Comparison of ENCODE assay signal across 2 cellular contexts in genomic region chr13:41053384-41053826, GRCh38.
TF ChIP-seq lines count a peak whose summit lies in the region.

No MANE protein-coding gene starts in this region.

TF ChIP-seq in GM12878, 131 proteins besides CTCF, POLR2A, EP300 and RAD21 (continued from another document and continues in another):
- TF ChIP-seq BCL3 (IDR thresholded peaks at IDR 0.05; ENCODE audit: borderline replicate concordance, insufficient read depth, low read depth, low read length, poor library complexity, severe bottlenecking) = no peak
- TF ChIP-seq LARP7 (IDR thresholded peaks at IDR 0.05) = no peak
- no peak for TF ChIP-seq CREM (IDR thresholded peaks at IDR 0.05; ENCODE audit: low read depth)
- TF ChIP-seq MYB (IDR thresholded peaks at IDR 0.05; ENCODE audit: borderline replicate concordance, low read depth, low read length) = no peak
- no peak for TF ChIP-seq ELK1 (IDR thresholded peaks at IDR 0.05; ENCODE audit: low read depth, low read length)
- TF ChIP-seq, protein P1, sequence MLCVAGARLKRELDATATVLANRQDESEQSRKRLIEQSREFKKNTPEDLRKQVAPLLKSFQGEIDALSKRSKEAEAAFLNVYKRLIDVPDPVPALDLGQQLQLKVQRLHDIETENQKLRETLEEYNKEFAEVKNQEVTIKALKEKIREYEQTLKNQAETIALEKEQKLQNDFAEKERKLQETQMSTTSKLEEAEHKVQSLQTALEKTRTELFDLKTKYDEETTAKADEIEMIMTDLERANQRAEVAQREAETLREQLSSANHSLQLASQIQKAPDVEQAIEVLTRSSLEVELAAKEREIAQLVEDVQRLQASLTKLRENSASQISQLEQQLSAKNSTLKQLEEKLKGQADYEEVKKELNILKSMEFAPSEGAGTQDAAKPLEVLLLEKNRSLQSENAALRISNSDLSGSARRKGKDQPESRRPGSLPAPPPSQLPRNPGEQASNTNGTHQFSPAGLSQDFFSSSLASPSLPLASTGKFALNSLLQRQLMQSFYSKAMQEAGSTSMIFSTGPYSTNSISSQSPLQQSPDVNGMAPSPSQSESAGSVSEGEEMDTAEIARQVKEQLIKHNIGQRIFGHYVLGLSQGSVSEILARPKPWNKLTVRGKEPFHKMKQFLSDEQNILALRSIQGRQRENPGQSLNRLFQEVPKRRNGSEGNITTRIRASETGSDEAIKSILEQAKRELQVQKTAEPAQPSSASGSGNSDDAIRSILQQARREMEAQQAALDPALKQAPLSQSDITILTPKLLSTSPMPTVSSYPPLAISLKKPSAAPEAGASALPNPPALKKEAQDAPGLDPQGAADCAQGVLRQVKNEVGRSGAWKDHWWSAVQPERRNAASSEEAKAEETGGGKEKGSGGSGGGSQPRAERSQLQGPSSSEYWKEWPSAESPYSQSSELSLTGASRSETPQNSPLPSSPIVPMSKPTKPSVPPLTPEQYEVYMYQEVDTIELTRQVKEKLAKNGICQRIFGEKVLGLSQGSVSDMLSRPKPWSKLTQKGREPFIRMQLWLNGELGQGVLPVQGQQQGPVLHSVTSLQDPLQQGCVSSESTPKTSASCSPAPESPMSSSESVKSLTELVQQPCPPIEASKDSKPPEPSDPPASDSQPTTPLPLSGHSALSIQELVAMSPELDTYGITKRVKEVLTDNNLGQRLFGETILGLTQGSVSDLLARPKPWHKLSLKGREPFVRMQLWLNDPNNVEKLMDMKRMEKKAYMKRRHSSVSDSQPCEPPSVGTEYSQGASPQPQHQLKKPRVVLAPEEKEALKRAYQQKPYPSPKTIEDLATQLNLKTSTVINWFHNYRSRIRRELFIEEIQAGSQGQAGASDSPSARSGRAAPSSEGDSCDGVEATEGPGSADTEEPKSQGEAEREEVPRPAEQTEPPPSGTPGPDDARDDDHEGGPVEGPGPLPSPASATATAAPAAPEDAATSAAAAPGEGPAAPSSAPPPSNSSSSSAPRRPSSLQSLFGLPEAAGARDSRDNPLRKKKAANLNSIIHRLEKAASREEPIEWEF (IDR thresholded peaks at IDR 0.05; ENCODE audit: insufficient replicate concordance, low read depth, low read length) = peak; percentile 83
- TF ChIP-seq, protein P2, sequence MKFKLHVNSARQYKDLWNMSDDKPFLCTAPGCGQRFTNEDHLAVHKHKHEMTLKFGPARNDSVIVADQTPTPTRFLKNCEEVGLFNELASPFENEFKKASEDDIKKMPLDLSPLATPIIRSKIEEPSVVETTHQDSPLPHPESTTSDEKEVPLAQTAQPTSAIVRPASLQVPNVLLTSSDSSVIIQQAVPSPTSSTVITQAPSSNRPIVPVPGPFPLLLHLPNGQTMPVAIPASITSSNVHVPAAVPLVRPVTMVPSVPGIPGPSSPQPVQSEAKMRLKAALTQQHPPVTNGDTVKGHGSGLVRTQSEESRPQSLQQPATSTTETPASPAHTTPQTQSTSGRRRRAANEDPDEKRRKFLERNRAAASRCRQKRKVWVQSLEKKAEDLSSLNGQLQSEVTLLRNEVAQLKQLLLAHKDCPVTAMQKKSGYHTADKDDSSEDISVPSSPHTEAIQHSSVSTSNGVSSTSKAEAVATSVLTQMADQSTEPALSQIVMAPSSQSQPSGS (IDR thresholded peaks at IDR 0.05; ENCODE audit: low read length) = no peak; the same call in 1 of the 2 replicates
- TF ChIP-seq, protein P3, sequence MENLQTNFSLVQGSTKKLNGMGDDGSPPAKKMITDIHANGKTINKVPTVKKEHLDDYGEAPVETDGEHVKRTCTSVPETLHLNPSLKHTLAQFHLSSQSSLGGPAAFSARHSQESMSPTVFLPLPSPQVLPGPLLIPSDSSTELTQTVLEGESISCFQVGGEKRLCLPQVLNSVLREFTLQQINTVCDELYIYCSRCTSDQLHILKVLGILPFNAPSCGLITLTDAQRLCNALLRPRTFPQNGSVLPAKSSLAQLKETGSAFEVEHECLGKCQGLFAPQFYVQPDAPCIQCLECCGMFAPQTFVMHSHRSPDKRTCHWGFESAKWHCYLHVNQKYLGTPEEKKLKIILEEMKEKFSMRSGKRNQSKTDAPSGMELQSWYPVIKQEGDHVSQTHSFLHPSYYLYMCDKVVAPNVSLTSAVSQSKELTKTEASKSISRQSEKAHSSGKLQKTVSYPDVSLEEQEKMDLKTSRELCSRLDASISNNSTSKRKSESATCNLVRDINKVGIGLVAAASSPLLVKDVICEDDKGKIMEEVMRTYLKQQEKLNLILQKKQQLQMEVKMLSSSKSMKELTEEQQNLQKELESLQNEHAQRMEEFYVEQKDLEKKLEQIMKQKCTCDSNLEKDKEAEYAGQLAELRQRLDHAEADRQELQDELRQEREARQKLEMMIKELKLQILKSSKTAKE (IDR thresholded peaks at IDR 0.05; ENCODE audit: low read depth, poor library complexity, severe bottlenecking) = peak; percentile 81
- peak; percentile 80; the same call in 1 of the 2 replicates for TF ChIP-seq NBN (IDR thresholded peaks at IDR 0.05)

TF ChIP-seq in SK-N-SH treated with all-trans-retinoic acid at 6 μM for 48 hours, 23 proteins besides CTCF, POLR2A, EP300 and RAD21 (continued from another document):
- TF ChIP-seq, protein P4, sequence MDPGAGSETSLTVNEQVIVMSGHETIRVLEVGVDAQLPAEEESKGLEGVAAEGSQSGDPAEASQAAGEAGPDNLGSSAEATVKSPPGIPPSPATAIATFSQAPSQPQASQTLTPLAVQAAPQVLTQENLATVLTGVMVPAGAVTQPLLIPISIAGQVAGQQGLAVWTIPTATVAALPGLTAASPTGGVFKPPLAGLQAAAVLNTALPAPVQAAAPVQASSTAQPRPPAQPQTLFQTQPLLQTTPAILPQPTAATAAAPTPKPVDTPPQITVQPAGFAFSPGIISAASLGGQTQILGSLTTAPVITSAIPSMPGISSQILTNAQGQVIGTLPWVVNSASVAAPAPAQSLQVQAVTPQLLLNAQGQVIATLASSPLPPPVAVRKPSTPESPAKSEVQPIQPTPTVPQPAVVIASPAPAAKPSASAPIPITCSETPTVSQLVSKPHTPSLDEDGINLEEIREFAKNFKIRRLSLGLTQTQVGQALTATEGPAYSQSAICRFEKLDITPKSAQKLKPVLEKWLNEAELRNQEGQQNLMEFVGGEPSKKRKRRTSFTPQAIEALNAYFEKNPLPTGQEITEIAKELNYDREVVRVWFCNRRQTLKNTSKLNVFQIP (CRISPR knock-in tag; IDR thresholded peaks at IDR 0.05; ENCODE audit: borderline replicate concordance, low read depth) = no peak
- TF ChIP-seq TOX (CRISPR knock-in tag; IDR thresholded peaks at IDR 0.05; ENCODE audit: borderline replicate concordance) = no peak
- TF ChIP-seq GLIS3 (CRISPR knock-in tag; IDR thresholded peaks at IDR 0.05) = no peak
- no peak for TF ChIP-seq PPARA (CRISPR knock-in tag; IDR thresholded peaks at IDR 0.05; ENCODE audit: borderline replicate concordance)
- no peak for TF ChIP-seq RARB (CRISPR knock-in tag; IDR thresholded peaks at IDR 0.05)
- TF ChIP-seq BACH2 (CRISPR knock-in tag; IDR thresholded peaks at IDR 0.05; ENCODE audit: borderline replicate concordance) = no peak
- no peak for TF ChIP-seq CSRNP3 (CRISPR knock-in tag; IDR thresholded peaks at IDR 0.05)
- no peak for TF ChIP-seq CSDC2 (CRISPR knock-in tag; IDR thresholded peaks at IDR 0.05)
- TF ChIP-seq ZNF565 (CRISPR knock-in tag; conservative IDR thresholded peaks at IDR 0.05; ENCODE audit: low read depth) = no peak
- no peak for TF ChIP-seq ZC3H10 (CRISPR knock-in tag; IDR thresholded peaks at IDR 0.05)
- TF ChIP-seq OSR1 (CRISPR knock-in tag; IDR thresholded peaks at IDR 0.05) = no peak
- TF ChIP-seq ZNF8 (CRISPR knock-in tag; IDR thresholded peaks at IDR 0.05) = no peak
- no peak for TF ChIP-seq TCF4 (CRISPR knock-in tag; IDR thresholded peaks at IDR 0.05; ENCODE audit: borderline replicate concordance)
- TF ChIP-seq, protein P5, sequence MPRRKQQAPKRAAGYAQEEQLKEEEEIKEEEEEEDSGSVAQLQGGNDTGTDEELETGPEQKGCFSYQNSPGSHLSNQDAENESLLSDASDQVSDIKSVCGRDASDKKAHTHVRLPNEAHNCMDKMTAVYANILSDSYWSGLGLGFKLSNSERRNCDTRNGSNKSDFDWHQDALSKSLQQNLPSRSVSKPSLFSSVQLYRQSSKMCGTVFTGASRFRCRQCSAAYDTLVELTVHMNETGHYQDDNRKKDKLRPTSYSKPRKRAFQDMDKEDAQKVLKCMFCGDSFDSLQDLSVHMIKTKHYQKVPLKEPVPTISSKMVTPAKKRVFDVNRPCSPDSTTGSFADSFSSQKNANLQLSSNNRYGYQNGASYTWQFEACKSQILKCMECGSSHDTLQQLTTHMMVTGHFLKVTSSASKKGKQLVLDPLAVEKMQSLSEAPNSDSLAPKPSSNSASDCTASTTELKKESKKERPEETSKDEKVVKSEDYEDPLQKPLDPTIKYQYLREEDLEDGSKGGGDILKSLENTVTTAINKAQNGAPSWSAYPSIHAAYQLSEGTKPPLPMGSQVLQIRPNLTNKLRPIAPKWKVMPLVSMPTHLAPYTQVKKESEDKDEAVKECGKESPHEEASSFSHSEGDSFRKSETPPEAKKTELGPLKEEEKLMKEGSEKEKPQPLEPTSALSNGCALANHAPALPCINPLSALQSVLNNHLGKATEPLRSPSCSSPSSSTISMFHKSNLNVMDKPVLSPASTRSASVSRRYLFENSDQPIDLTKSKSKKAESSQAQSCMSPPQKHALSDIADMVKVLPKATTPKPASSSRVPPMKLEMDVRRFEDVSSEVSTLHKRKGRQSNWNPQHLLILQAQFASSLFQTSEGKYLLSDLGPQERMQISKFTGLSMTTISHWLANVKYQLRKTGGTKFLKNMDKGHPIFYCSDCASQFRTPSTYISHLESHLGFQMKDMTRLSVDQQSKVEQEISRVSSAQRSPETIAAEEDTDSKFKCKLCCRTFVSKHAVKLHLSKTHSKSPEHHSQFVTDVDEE (CRISPR knock-in tag; IDR thresholded peaks at IDR 0.05) = no peak
- no peak for TF ChIP-seq ZNF70 (CRISPR knock-in tag; IDR thresholded peaks at IDR 0.05)
- no peak for TF ChIP-seq SNAI2 (CRISPR knock-in tag; IDR thresholded peaks at IDR 0.05)
